22 cellular contexts compared by ENCODE assay signal in the genomic region with DNA sequence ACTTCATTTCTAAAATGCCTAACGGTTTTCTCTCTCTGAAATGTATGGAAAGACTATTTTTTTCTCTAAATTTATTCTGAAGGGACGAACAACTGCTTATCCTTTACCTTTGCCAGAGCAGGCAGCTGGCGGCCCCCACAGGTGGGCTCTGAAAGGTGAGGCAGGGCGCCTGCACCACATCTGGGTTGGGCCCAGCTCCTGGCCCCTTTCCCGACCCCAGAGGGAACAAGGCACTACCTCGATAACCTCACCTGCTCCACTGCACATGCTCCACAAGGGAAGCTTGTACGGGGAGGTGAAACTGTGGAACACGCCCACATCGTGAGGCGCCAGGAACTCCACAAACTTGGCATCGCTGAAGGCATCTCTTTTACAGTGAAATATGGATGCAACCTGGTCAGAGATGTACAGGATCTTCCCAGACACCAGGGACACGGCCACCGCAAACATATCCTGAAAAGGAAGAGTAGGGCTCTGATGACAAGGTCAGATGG. TPM values are rescaled to one million over a fixed set of nuclear protein-coding genes. Genes with fewer than 3 reads are reported as not detected.
A peak's percentile ranks its signal among the peaks of the same experiment; 100 is the strongest.
DNase-seq lines count a peak whose midpoint lies in the region; ATAC-seq, FAIRE-seq and TF ChIP-seq lines count a peak whose summit lies in the region.
"Had no signal": no experiment of that assay in that cellular context is flagged by ENCODE, and none has a peak within 500 bp of the region (broad histone marks: within the 10 kb centered on the region; RNA-seq: fewer than 3 reads in every experiment).

No MANE protein-coding gene starts in this region.

- H3K9me3 ChIP-seq in kidney (ENCODE audit: control insufficient read depth in 1 of 2, low read length in 2 of 2), result no peaks in the 10 kb centered on the region
- no peaks in the 10 kb centered on the region for H3K9me3 ChIP-seq in mucosa of descending colon
- H3K9me3 ChIP-seq in prostate gland, result no peaks in the 10 kb centered on the region
- no peaks in the 10 kb centered on the region for H3K9me3 ChIP-seq in transverse colon
- H3K9me3 ChIP-seq: BLaER1 treated with 17β-estradiol and CSF1 and Interleukin-3, amounts not matched to agents 10 nM and 100 nM had no signal

- TF ChIP-seq EP300 in transverse colon (IDR thresholded peaks at IDR 0.05; ENCODE audit: low read depth), result no peak

- H3K9me3 Mint-ChIP-seq in natural killer cell treated with Interleukin-12 subunit alpha and Interleukin-12 subunit beta and Interleukin-15 and Interleukin-18, amount 100 ng/mL, for 72 hours, result no peaks in the 10 kb centered on the region
- H3K9me3 Mint-ChIP-seq in natural killer cell, result no peaks in the 10 kb centered on the region
- H3K9me3 Mint-ChIP-seq: CD8-positive, alpha-beta memory T cell; GM23338; IgD-negative memory B cell had no signal

- H3K4me3 Mint-ChIP-seq in natural killer cell treated with Interleukin-12 subunit alpha and Interleukin-12 subunit beta and Interleukin-15 and Interleukin-18, amount 100 ng/mL, for 72 hours, result no peak overlapping the region
- H3K4me3 Mint-ChIP-seq in natural killer cell, result no peak overlapping the region
- H3K4me3 Mint-ChIP-seq: B cell; CD8-positive, alpha-beta memory T cell; GM23338; IgD-negative memory B cell had no signal

- H3K4me1 Mint-ChIP-seq in natural killer cell treated with Interleukin-12 subunit alpha and Interleukin-12 subunit beta and Interleukin-15 and Interleukin-18, amount 100 ng/mL, for 72 hours (ENCODE audit: low read depth in 2 of 2), result no peaks in the 10 kb centered on the region
- H3K4me1 Mint-ChIP-seq in natural killer cell, result peaks cover 0 to 5% of the 10 kb centered on the region in 2 donors
- H3K4me1 Mint-ChIP-seq: B cell; CD8-positive, alpha-beta memory T cell; GM23338 had no signal

- H3K36me3 Mint-ChIP-seq in natural killer cell treated with Interleukin-12 subunit alpha and Interleukin-12 subunit beta and Interleukin-15 and Interleukin-18, amount 100 ng/mL, for 72 hours, result peaks cover 10% of the 10 kb centered on the region
- peaks cover 7% of the 10 kb centered on the region for H3K36me3 Mint-ChIP-seq in natural killer cell

- H3K27me3 Mint-ChIP-seq in natural killer cell treated with Interleukin-12 subunit alpha and Interleukin-12 subunit beta and Interleukin-15 and Interleukin-18, amount 100 ng/mL, for 72 hours, result no peaks in the 10 kb centered on the region
- H3K27me3 Mint-ChIP-seq in natural killer cell (ENCODE audit: low read depth in 2 of 2), result no peaks in the 10 kb centered on the region
- H3K27me3 Mint-ChIP-seq: B cell; CD8-positive, alpha-beta memory T cell; IgD-negative memory B cell had no signal

- no peak for FAIRE-seq in kidney (lab: Jason Lieb, UNC)
- FAIRE-seq: D721Med, G401.6, GM12892, GM18507, H54 had no signal

- H3K27ac Mint-ChIP-seq in natural killer cell treated with Interleukin-12 subunit alpha and Interleukin-12 subunit beta and Interleukin-15 and Interleukin-18, amount 100 ng/mL, for 72 hours, result no peak overlapping the region
- no peak overlapping the region for H3K27ac Mint-ChIP-seq in natural killer cell
- H3K27ac Mint-ChIP-seq: B cell, GM23338, IgD-negative memory B cell had no signal

- H3K9ac ChIP-seq in kidney (ENCODE audit: low read length in 2 of 2), result no peak overlapping the region
- H3K9ac ChIP-seq: BLaER1 treated with 17β-estradiol and CSF1 and Interleukin-3, amounts not matched to agents 10 nM and 100 nM had no signal

- H3K4me3 ChIP-seq in kidney (ENCODE audit: low read length in 2 of 2) (no peak overlapping the region), mucosa of descending colon (no peak overlapping the region), prostate gland (no peak overlapping the region), transverse colon (no peak overlapping the region)
- H3K4me3 ChIP-seq: BLaER1 treated with 17β-estradiol and CSF1 and Interleukin-3, amounts not matched to agents 10 nM and 100 nM; GM23338 had no signal

- TF ChIP-seq CTCF in natural killer cell (IDR thresholded peaks at IDR 0.05) (no peak), kidney (IDR thresholded peaks at IDR 0.05; ENCODE audit: borderline replicate concordance, extremely low read depth, insufficient read depth) (no peak), mucosa of descending colon (IDR thresholded peaks at IDR 0.05) (no peak), prostate gland (IDR thresholded peaks at IDR 0.05) (no peak), transverse colon (IDR thresholded peaks at IDR 0.05) (no peak)

- in situ Hi-C loops in transverse colon (cut with MboI; ENCODE audit: low pct_ligation_motif_present in 1 of 4, low pct_unique_long_range_greater_than_20kb in 1 of 4, low sequenced_read_pairs in 3 of 4), result loop anchor here in 1 of 4 donors (25.0 kb wide), 1 partner anchor 409 kb away; the partner anchor contains the start of gene RAMP1

- H3K4me1 ChIP-seq in kidney (ENCODE audit: control insufficient read depth in 1 of 2, insufficient read depth in 1 of 2, low read depth in 1 of 2, low read length in 2 of 2) (peaks cover 0 to 2% of the 10 kb centered on the region in 2 donors), mucosa of descending colon (ENCODE audit: low read depth) (peaks cover 17% of the 10 kb centered on the region), prostate gland (replicated peaks) (no peaks in the 10 kb centered on the region), transverse colon (peaks cover 0 to 21% (median 18%) of the 10 kb centered on the region in 4 donors)
- H3K4me1 ChIP-seq: BLaER1 treated with 17β-estradiol and CSF1 and Interleukin-3, amounts not matched to agents 10 nM and 100 nM had no signal

- ATAC-seq in natural killer cell treated with Interleukin-12 subunit alpha and Interleukin-12 subunit beta and Interleukin-15 and Interleukin-18, amount 100 ng/mL, for 72 hours, result no peak
- ATAC-seq in natural killer cell (no peak), mucosa of descending colon (no peak), HG02852 (IDR thresholded peaks at IDR 0.05; ENCODE audit: unreplicated experiment) (no peak), GM19452 (IDR thresholded peaks at IDR 0.05; ENCODE audit: unreplicated experiment) (no peak)
- ATAC-seq: GM23338, HepG2 had no signal

- DNase-seq in natural killer cell treated with Interleukin-12 subunit alpha and Interleukin-12 subunit beta and Interleukin-15 and Interleukin-18, amount 100 ng/mL, for 72 hours (ENCODE audit: low spot score), result peak; percentile 46
- no peak for DNase-seq in natural killer cell
- peak; percentile 59 for DNase-seq in kidney
- peak in 2 of 3 donors; percentile 22 to 40 for DNase-seq in mucosa of descending colon
- DNase-seq in prostate gland (ENCODE audit: low spot score), result no peak
- no peak for DNase-seq in transverse colon
- DNase-seq: 8988T, COR-L47, HCEC 1CT had no signal

- H3K27ac ChIP-seq in kidney (ENCODE audit: low read depth in 2 of 2, low read length in 2 of 2) (no peak overlapping the region), prostate gland (no peak overlapping the region), transverse colon (no peak overlapping the region)
- H3K27ac ChIP-seq: BLaER1 treated with 17β-estradiol and CSF1 and Interleukin-3, amounts not matched to agents 10 nM and 100 nM had no signal

- H3K27me3 ChIP-seq in prostate gland (replicated peaks; ENCODE audit: insufficient read depth) (no peaks in the 10 kb centered on the region), transverse colon (no peaks in the 10 kb centered on the region)
- H3K27me3 ChIP-seq: BLaER1 treated with 17β-estradiol and CSF1 and Interleukin-3, amounts not matched to agents 10 nM and 100 nM had no signal

- H3K36me3 ChIP-seq in kidney (ENCODE audit: control insufficient read depth in 1 of 2, insufficient read depth in 2 of 2, low read length in 2 of 2), result peaks cover 26 to 54% of the 10 kb centered on the region in 2 donors
- peaks cover 9% of the 10 kb centered on the region for H3K36me3 ChIP-seq in mucosa of descending colon (ENCODE audit: low read depth)
- peaks cover 0 to 22% of the 10 kb centered on the region in 2 donors for H3K36me3 ChIP-seq in prostate gland
- H3K36me3 ChIP-seq in transverse colon, result peaks cover 0 to 44% (median 14%) of the 10 kb centered on the region in 4 donors

- intact Hi-C loops in natural killer cell (cut with micrococcal nuclease), result no loop called here
- intact Hi-C loops in kidney (cut with DNase I), result no loop called here
- intact Hi-C loops in mucosa of descending colon (cut with DNase I, micrococcal nuclease), result no loop called here
- intact Hi-C loops in prostate gland (cut with DNase I), result no loop called here
- intact Hi-C loops in transverse colon (cut with DNase I; ENCODE audit: low total_unique reads), result no loop called here

- WGBS in prostate gland, result 69% methylated on average over 13 of the region's 13 CpGs
- WGBS in transverse colon (ENCODE audit: low coverage in 1 of 2), 2 donors, result 45 to 83% methylated on average over 2 to 12 of the region's 13 CpGs

- TF ChIP-seq POLR2A in prostate gland (IDR thresholded peaks at IDR 0.05), result no peak
- TF ChIP-seq POLR2A in transverse colon (IDR thresholded peaks at IDR 0.05), result no peak

RNA-seq across cellular contexts. Expression of gene PER2, which starts 17.3 kb away (rescaled TPM):
- 10 to 100 TPM; 13.8 to 18.4 TPM for total RNA-seq in natural killer cell treated with Interleukin-12 subunit alpha and Interleukin-12 subunit beta and Interleukin-15 and Interleukin-18, amount 100 ng/mL, for 72 hours
- 10 to 100 TPM; 26.3 to 32.9 (median 32.6) TPM for total RNA-seq in natural killer cell
- total RNA-seq in kidney, result 28.4 TPM
- polyA plus RNA-seq in kidney (ENCODE audit: insufficient read depth, low read depth, low replicate concordance), result 1.8 TPM
- 10 to 100 TPM; 22.6 to 26.8 (median 22.6) TPM for total RNA-seq in mucosa of descending colon
- total RNA-seq in prostate gland, result 10 to 100 TPM; 24.0 to 53.1 TPM
- total RNA-seq in transverse colon, result 10 to 100 TPM; 19.1 to 67.3 (median 32.3) TPM

RNA-seq across cellular contexts. Expression of gene HES6, which starts 31.3 kb away (rescaled TPM):
- 10 to 100 TPM in 1 of 2 donors, 1 to 10 TPM in 1; 5.7 to 11.3 TPM for total RNA-seq in natural killer cell treated with Interleukin-12 subunit alpha and Interleukin-12 subunit beta and Interleukin-15 and Interleukin-18, amount 100 ng/mL, for 72 hours
- total RNA-seq in natural killer cell, result 10 to 100 TPM; 11.3 to 15.4 (median 13.5) TPM
- total RNA-seq in kidney, result 5.2 TPM
- polyA plus RNA-seq in kidney (ENCODE audit: insufficient read depth, low read depth, low replicate concordance), result 5.5 TPM
- 10 to 100 TPM; 21.9 to 63.5 (median 25.7) TPM for total RNA-seq in mucosa of descending colon
- 10 to 100 TPM in 1 of 2 donors, 1 to 10 TPM in 1; 2.9 to 17.7 TPM for total RNA-seq in prostate gland
- 10 to 100 TPM; 15.0 to 94.5 (median 31.7) TPM for total RNA-seq in transverse colon

RNA-seq across cellular contexts. Expression of gene TRAF3IP1, which starts 49.2 kb away (rescaled TPM):
- total RNA-seq in natural killer cell treated with Interleukin-12 subunit alpha and Interleukin-12 subunit beta and Interleukin-15 and Interleukin-18, amount 100 ng/mL, for 72 hours, result 10 to 100 TPM in 1 of 2 donors, 1 to 10 TPM in 1; 7.9 to 10.6 TPM
- total RNA-seq in natural killer cell (10 to 100 TPM in 2 of 3 donors, 1 to 10 TPM in 1; 9.7 to 11.9 (median 11.3) TPM), kidney (24.2 TPM), mucosa of descending colon (10 to 100 TPM; 13.3 to 37.5 (median 16.3) TPM), prostate gland (10 to 100 TPM; 14.4 to 18.5 TPM), transverse colon (10 to 100 TPM in 3 of 4 donors, 1 to 10 TPM in 1; 1.1 to 14.1 (median 10.4) TPM)
- polyA plus RNA-seq in kidney (ENCODE audit: insufficient read depth, low read depth, low replicate concordance), result 6.4 TPM

Comparison
In these comparisons a context has a peak if more than half of its experiments do, and no peak if none do; other contexts are left out.
1. DNase-seq: peak in natural killer cell treated with Interleukin-12 subunit alpha and Interleukin-12 subunit beta and Interleukin-15 and Interleukin-18, amount 100 ng/mL, for 72 hours (single experiment), kidney (single experiment) and mucosa of descending colon (2 of 3); none in natural killer cell (single experiment), prostate gland (single experiment) and transverse colon (single experiment).